In genomic region chr9:36319183-36319582, GRCh38 we compare ENCODE assay signal across 26 cellular contexts.
DNase-seq lines count a peak whose midpoint lies in the region; ATAC-seq and TF ChIP-seq lines count a peak whose summit lies in the region.
"Had no signal": no experiment of that assay in that cellular context is flagged by ENCODE, and none has a peak within 500 bp of the region (broad histone marks: within the 10 kb centered on the region; RNA-seq: fewer than 3 reads in every experiment).

No MANE protein-coding gene starts in this region.

- no peak for TF ChIP-seq POLR2A in transverse colon (IDR thresholded peaks at IDR 0.05)

- H3K27me3 Mint-ChIP-seq in endodermal cell (ENCODE audit: insufficient read depth) (no peaks in the 10 kb centered on the region), nephron progenitor cell (ENCODE audit: low read depth, poor library complexity) (peaks cover 7% of the 10 kb centered on the region)

- CTCF ChIA-PET in Panc1 (lab: Charles Lee): interaction anchor here (0.6 to 2.2 kb wide), 2 partner anchors 10 to 43 kb away, joined by 3 to 10 read pairs; no protein-coding TSS in a partner anchor

- POLR2A ChIA-PET in Panc1 (lab: Charles Lee): no interaction called here

- no peak overlapping the region for H3K9ac ChIP-seq in endodermal cell (ENCODE audit: extremely low read depth, low read length, poor library complexity, severe bottlenecking)
- H3K9ac ChIP-seq: parathyroid adenoma had no signal

- H3K36me3 ChIP-seq in Panc1 (ENCODE audit: control insufficient read depth, insufficient read depth, low read length) (no peaks in the 10 kb centered on the region), endodermal cell (ENCODE audit: control insufficient read depth, insufficient read depth, low read length) (no peaks in the 10 kb centered on the region), mucosa of descending colon (ENCODE audit: low read depth) (no peaks in the 10 kb centered on the region), transverse colon (no peaks in the 10 kb centered on the region)
- H3K36me3 ChIP-seq: MG63, thoracic aorta had no signal

- H3K4me1 ChIP-seq in Panc1 (ENCODE audit: control insufficient read depth, insufficient read depth, low read length) (peaks cover 36% of the 10 kb centered on the region), endodermal cell (ENCODE audit: control insufficient read depth, insufficient read depth, low read length) (peaks cover 20% of the 10 kb centered on the region), mucosa of descending colon (ENCODE audit: low read depth) (peaks cover 28% of the 10 kb centered on the region), transverse colon (peaks cover 4 to 43% (median 35%) of the 10 kb centered on the region in 4 donors)
- H3K4me1 ChIP-seq: parathyroid adenoma had no signal

- ATAC-seq in Panc1 (no peak), mucosa of descending colon (peak; percentile 32)
- ATAC-seq: activated CD8-positive, alpha-beta T cell treated with anti-CD3 and anti-CD28 coated beads, Interleukin-2, amount 10 ng/mL, durations not matched to agents 7 days and 5 days; CD8-positive, alpha-beta T cell; stimulated activated effector memory CD8-positive, alpha-beta T cell treated with anti-CD3 and anti-CD28 coated beads, Interleukin-12 subunit alpha, Interleukin-12 subunit beta, amount 100 ng/mL, for 72 hours had no signal

- intact Hi-C loops in Panc1 (cut with micrococcal nuclease; ENCODE audit: unreplicated experiment): no loop called here
- intact Hi-C loops in mucosa of descending colon (cut with DNase I, micrococcal nuclease): loop anchor here in 1 of 2 donors (2.0 kb wide), 1 partner anchor 22 kb away; no protein-coding TSS in a partner anchor
- intact Hi-C loops in transverse colon (cut with DNase I; ENCODE audit: low total_unique reads): no loop called here

- no peak for TF ChIP-seq CTCF in Panc1 (IDR thresholded peaks at IDR 0.05)
- no peak for TF ChIP-seq CTCF in endodermal cell (conservative IDR thresholded peaks at IDR 0.05)
- TF ChIP-seq CTCF in mucosa of descending colon (IDR thresholded peaks at IDR 0.05): no peak
- TF ChIP-seq CTCF in transverse colon (IDR thresholded peaks at IDR 0.05): no peak
- no peak for TF ChIP-seq CTCF in nephron progenitor cell (IDR thresholded peaks at IDR 0.05)

- no peak for DNase-seq in Panc1 (ENCODE audit: low read depth, low spot score)
- no peak for DNase-seq in endodermal cell
- peak in 2 of 3 donors; percentile 28 to 59 for DNase-seq in mucosa of descending colon
- DNase-seq in transverse colon: no peak
- no peak for DNase-seq in cerebellar nuclear complex (lab: John Stamatoyannopoulos, UW)
- no peak for DNase-seq in SIG-M5 (lab: John Stamatoyannopoulos, UW)
- no peak for DNase-seq in nephron progenitor cell
- DNase-seq in iPS-NIHi7 (ENCODE audit: extremely low spot score): no peak
- DNase-seq: activated B cell treated with CpG ODN at 0.5 μM for 24 hours; activated CD8-positive, alpha-beta T cell treated with anti-CD3 and anti-CD28 coated beads, Interleukin-2, amount 10 ng/mL, durations not matched to agents 7 days and 5 days; activated naive CD4-positive, alpha-beta T cell treated with Interleukin-2 at 50 U/mL for 16 hours; activated T-cell treated with anti-CD3 and anti-CD28 coated beads, Interleukin-2, amount 50 U/mL, for 1 hour; aorta; CD8-positive, alpha-beta T cell; DMS79; MG63; NCI-H2227 treated with DMSO at 0.1 percent for 48 hours; NCI-H774; OCI-M1 had no signal

- H3K9me3 Mint-ChIP-seq in endodermal cell (peaks cover 9% of the 10 kb centered on the region), nephron progenitor cell (peaks cover 17% of the 10 kb centered on the region)
- H3K9me3 Mint-ChIP-seq: CD8-positive, alpha-beta T cell; IgD-negative memory B cell; stimulated activated effector memory CD8-positive, alpha-beta T cell treated with anti-CD3 and anti-CD28 coated beads, Interleukin-12 subunit alpha, Interleukin-12 subunit beta, amount 100 ng/mL, for 72 hours; T-helper 2 cell treated with Interferon-gamma antibody and Interleukin-4, amounts not matched to agents 5 μg/mL and 100 μg/mL, for 36 hours had no signal

- peak overlapping the region; percentile 42 for H3K27ac ChIP-seq in Panc1 (ENCODE audit: low read length)
- H3K27ac ChIP-seq in endodermal cell (ENCODE audit: low read depth, low read length): no peak overlapping the region
- H3K27ac ChIP-seq in transverse colon: peak overlapping the region; percentile 73 to 90 (median 82)
- H3K27ac ChIP-seq: HL-60, parathyroid adenoma, SK-N-MC had no signal

- peak overlapping the region; percentile 44 for H3K27ac Mint-ChIP-seq in endodermal cell
- no peak overlapping the region for H3K27ac Mint-ChIP-seq in nephron progenitor cell
- H3K27ac Mint-ChIP-seq: activated B cell treated with CpG ODN at 0.5 μM for 24 hours; activated CD8-positive, alpha-beta T cell treated with anti-CD3 and anti-CD28 coated beads, Interleukin-2, amount 10 ng/mL, durations not matched to agents 7 days and 5 days; CD8-positive, alpha-beta T cell; IgD-negative memory B cell; stimulated activated effector memory CD8-positive, alpha-beta T cell treated with anti-CD3 and anti-CD28 coated beads, Interleukin-12 subunit alpha, Interleukin-12 subunit beta, amount 100 ng/mL, for 72 hours; T-helper 2 cell treated with Interferon-gamma antibody and Interleukin-4, amounts not matched to agents 5 μg/mL and 100 μg/mL, for 36 hours had no signal

- H3K36me3 Mint-ChIP-seq in endodermal cell (ENCODE audit: low read depth) (no peaks in the 10 kb centered on the region), nephron progenitor cell (ENCODE audit: low read depth) (no peaks in the 10 kb centered on the region)
- H3K36me3 Mint-ChIP-seq: CD8-positive, alpha-beta T cell; IgD-negative memory B cell; stimulated activated effector memory CD8-positive, alpha-beta T cell treated with anti-CD3 and anti-CD28 coated beads, Interleukin-12 subunit alpha, Interleukin-12 subunit beta, amount 100 ng/mL, for 72 hours had no signal

- H3K4me3 Mint-ChIP-seq in endodermal cell (peak overlapping the region; percentile 29), nephron progenitor cell (no peak overlapping the region)
- H3K4me3 Mint-ChIP-seq: activated B cell treated with CpG ODN at 0.5 μM for 24 hours; activated CD8-positive, alpha-beta T cell treated with anti-CD3 and anti-CD28 coated beads, Interleukin-2, amount 10 ng/mL, durations not matched to agents 7 days and 5 days; CD8-positive, alpha-beta T cell; IgD-negative memory B cell; stimulated activated effector memory CD8-positive, alpha-beta T cell treated with anti-CD3 and anti-CD28 coated beads, Interleukin-12 subunit alpha, Interleukin-12 subunit beta, amount 100 ng/mL, for 72 hours; T-helper 2 cell treated with Interferon-gamma antibody and Interleukin-4, amounts not matched to agents 5 μg/mL and 100 μg/mL, for 36 hours had no signal

- in situ Hi-C loops in Panc1 (cut with HindIII; ENCODE audit: low pct_unique_long_range_greater_than_20kb, low sequenced_read_pairs): no loop called here
- in situ Hi-C loops in transverse colon (cut with MboI; ENCODE audit: low pct_ligation_motif_present in 1 of 4, low pct_unique_long_range_greater_than_20kb in 1 of 4, low sequenced_read_pairs in 3 of 4): no loop called here

- no peaks in the 10 kb centered on the region for H3K9me3 ChIP-seq in Panc1 (ENCODE audit: control insufficient read depth, insufficient read depth, low read depth, low read length)
- no peaks in the 10 kb centered on the region for H3K9me3 ChIP-seq in endodermal cell (ENCODE audit: control insufficient read depth, low read length)
- H3K9me3 ChIP-seq in mucosa of descending colon: no peaks in the 10 kb centered on the region
- no peaks in the 10 kb centered on the region for H3K9me3 ChIP-seq in transverse colon
- H3K9me3 ChIP-seq: thoracic aorta had no signal

- BruUV-seq in Panc1 (replicated peaks; lab: Mats Ljungman, UMichigan): no TSS peak

- H3K4me1 Mint-ChIP-seq in endodermal cell (peaks cover 39% of the 10 kb centered on the region), nephron progenitor cell (peaks cover 41% of the 10 kb centered on the region)
- H3K4me1 Mint-ChIP-seq: activated B cell treated with CpG ODN at 0.5 μM for 24 hours; stimulated activated effector memory CD8-positive, alpha-beta T cell treated with anti-CD3 and anti-CD28 coated beads, Interleukin-12 subunit alpha, Interleukin-12 subunit beta, amount 100 ng/mL, for 72 hours had no signal

- H3K4me3 ChIP-seq in Panc1 (ENCODE audit: low read depth in 2 of 2, low read length in 2 of 2) (no peak overlapping the region), endodermal cell (ENCODE audit: low read length) (no peak overlapping the region), mucosa of descending colon (no peak overlapping the region), transverse colon (no peak overlapping the region)
- H3K4me3 ChIP-seq: MG63, SK-N-MC, thoracic aorta had no signal

- H3K27me3 ChIP-seq in Panc1 (ENCODE audit: control insufficient read depth, insufficient read depth, low read length): no peaks in the 10 kb centered on the region
- H3K27me3 ChIP-seq in endodermal cell (ENCODE audit: control insufficient read depth, insufficient read depth, low read length, poor library complexity, severe bottlenecking): no peaks in the 10 kb centered on the region
- H3K27me3 ChIP-seq in transverse colon: no peaks in the 10 kb centered on the region
- H3K27me3 ChIP-seq: MG63 had no signal

- TF ChIP-seq EP300 in transverse colon (IDR thresholded peaks at IDR 0.05; ENCODE audit: low read depth): no peak

- WGBS in endodermal cell (ENCODE audit: insufficient coverage in 1 of 2, insufficient read length in 1 of 2), 2 experiments: 85 to 100% methylated on average over 2 to 7 of the region's 7 CpGs
- 40 to 65% methylated on average over 1 to 7 of the region's 7 CpGs for WGBS in transverse colon (ENCODE audit: low coverage in 1 of 2), 2 donors

Comparison
In these comparisons a context has a peak if more than half of its experiments do, and no peak if none do; other contexts are left out.
1. DNase-seq: peak in mucosa of descending colon (2 of 3); none in Panc1 (single experiment), endodermal cell (single experiment), transverse colon (single experiment), cerebellar nuclear complex (0 of 2), SIG-M5 (single experiment), nephron progenitor cell (single experiment) and iPS-NIHi7 (single experiment).